ENCODE assay signal across 13 cellular contexts in genomic region chr2:241619602-241620418, GRCh38. TPM values are rescaled to one million over a fixed set of nuclear protein-coding genes. Genes with fewer than 3 reads are reported as not detected.
DNase-seq lines count a peak whose midpoint lies in the region; TF ChIP-seq lines count a peak whose summit lies in the region.
"Had no signal": no experiment of that assay in that cellular context is flagged by ENCODE, and none has a peak within 500 bp of the region (broad histone marks: within the 10 kb centered on the region; RNA-seq: fewer than 3 reads in every experiment).

No MANE protein-coding gene starts in this region.

- no peaks in the 10 kb centered on the region for H3K27me3 Mint-ChIP-seq in activated naive CD4-positive, alpha-beta T cell treated with anti-CD3 and anti-CD28 coated beads, Interleukin-2, amount 10 ng/mL, durations not matched to agents 7 days and 5 days
- no peaks in the 10 kb centered on the region; the same call in 1 of the 2 replicates for H3K27me3 Mint-ChIP-seq in HFFc6 (ENCODE audit: insufficient read depth)

- DNase-seq in activated naive CD4-positive, alpha-beta T cell treated with Interleukin-2 at 50 U/mL for 16 hours, result peak; percentile 33
- DNase-seq in activated naive CD4-positive, alpha-beta T cell treated with anti-CD3 and anti-CD28 coated beads, Interleukin-2, amount 10 ng/mL, durations not matched to agents 7 days and 5 days, result no peak
- no peak for DNase-seq in HFFc6
- DNase-seq in activated naive CD4-positive, alpha-beta T cell treated with anti-CD3 and anti-CD28 coated beads, Interleukin-2, amount 50 U/mL, for 16 hours, result peak; percentile 38
- DNase-seq in stimulated activated CD4-positive, alpha-beta T cell treated with anti-CD3 and anti-CD28 coated beads, Interleukin-2, amount 100 ng/mL, for 24 hours, result peak; percentile 16 to 29
- no peak for DNase-seq in A172 (ENCODE audit: low spot score)
- no peak for DNase-seq in inferior parietal cortex (ENCODE audit: extremely low spot score)
- no peak for DNase-seq in NCI-H345 (lab: John Stamatoyannopoulos, UW)
- DNase-seq: body of pancreas, Caco-2, NCI-H1105, NCI-H82, substantia nigra had no signal

- CTCF ChIA-PET in activated naive CD4-positive, alpha-beta T cell treated with anti-CD3 and anti-CD28 coated beads, Interleukin-2, amount 10 ng/mL, durations not matched to agents 7 days and 5 days (lab: Charles Lee), result no interaction called here

- H3K4me1 Mint-ChIP-seq in activated naive CD4-positive, alpha-beta T cell treated with anti-CD3 and anti-CD28 coated beads, Interleukin-2, amount 10 ng/mL, durations not matched to agents 7 days and 5 days, result peaks cover 39% of the 10 kb centered on the region
- H3K4me1 Mint-ChIP-seq in HFFc6 (ENCODE audit: low read depth), result peaks cover 6% of the 10 kb centered on the region; the same call in 1 of the 2 replicates

- peaks cover 21% of the 10 kb centered on the region for H3K36me3 Mint-ChIP-seq in activated naive CD4-positive, alpha-beta T cell treated with anti-CD3 and anti-CD28 coated beads, Interleukin-2, amount 10 ng/mL, durations not matched to agents 7 days and 5 days
- H3K36me3 Mint-ChIP-seq in HFFc6 (ENCODE audit: low read depth), result peaks cover 37% of the 10 kb centered on the region

- no peak for TF ChIP-seq CTCF in HFFc6 (IDR thresholded peaks at IDR 0.05)

- no peak overlapping the region for H3K27ac Mint-ChIP-seq in activated naive CD4-positive, alpha-beta T cell treated with anti-CD3 and anti-CD28 coated beads, Interleukin-2, amount 10 ng/mL, durations not matched to agents 7 days and 5 days
- H3K27ac Mint-ChIP-seq in HFFc6, result peak overlapping the region; percentile 45

- H3K4me3 Mint-ChIP-seq in activated naive CD4-positive, alpha-beta T cell treated with anti-CD3 and anti-CD28 coated beads, Interleukin-2, amount 10 ng/mL, durations not matched to agents 7 days and 5 days, result no peak overlapping the region
- H3K4me3 Mint-ChIP-seq in HFFc6, result no peak overlapping the region

- H3K9me3 Mint-ChIP-seq in activated naive CD4-positive, alpha-beta T cell treated with anti-CD3 and anti-CD28 coated beads, Interleukin-2, amount 10 ng/mL, durations not matched to agents 7 days and 5 days, result no peaks in the 10 kb centered on the region
- peaks cover 13% of the 10 kb centered on the region for H3K9me3 Mint-ChIP-seq in HFFc6

RNA-seq across cellular contexts. Expression of gene THAP4, which starts 17.1 kb away (rescaled TPM):
- total RNA-seq in HFFc6 (2021; fragmentation: NEBNext Ultra II Directional; extraction: Animal tissue kit (Norgen Biotek cat#: 25700)), result 10 to 100 TPM; 40.6 to 47.9 (median 43.0) TPM
- 80.6 and 85.7 TPM in 2 replicates for total RNA-seq in A172 (2014; rRNA removed; shearing (Covaris generic))

RNA-seq across cellular contexts. Expression of gene ATG4B, which starts 17.7 kb away (rescaled TPM):
- 10 to 100 TPM; 43.5 to 58.3 (median 51.9) TPM for total RNA-seq in HFFc6 (2021; fragmentation: NEBNext Ultra II Directional; extraction: Animal tissue kit (Norgen Biotek cat#: 25700))
- total RNA-seq in A172 (2014; rRNA removed; shearing (Covaris generic)), result 111 and 132 TPM in 2 replicates

Comparison
In these comparisons a context has a peak if more than half of its experiments do, and no peak if none do; other contexts are left out.
1. DNase-seq: peak in activated naive CD4-positive, alpha-beta T cell treated with Interleukin-2 at 50 U/mL for 16 hours (single experiment), activated naive CD4-positive, alpha-beta T cell treated with anti-CD3 and anti-CD28 coated beads, Interleukin-2, amount 50 U/mL, for 16 hours (single experiment) and stimulated activated CD4-positive, alpha-beta T cell treated with anti-CD3 and anti-CD28 coated beads, Interleukin-2, amount 100 ng/mL, for 24 hours (2 of 2); none in activated naive CD4-positive, alpha-beta T cell treated with anti-CD3 and anti-CD28 coated beads, Interleukin-2, amount 10 ng/mL, durations not matched to agents 7 days and 5 days (single experiment), HFFc6 (single experiment), A172 (single experiment), inferior parietal cortex (single experiment) and NCI-H345 (single experiment).